ENCODE assay signal across 1 cellular context in genomic region chr11:85627998-85628770, GRCh38.
TF ChIP-seq lines count a peak whose summit lies in the region.

TMEM126B (plus strand) TSS chr11:85628593; CDS start chr11:85628608, 15 bp downstream.

TF ChIP-seq in HepG2, 621 proteins besides CTCF, POLR2A, EP300 and RAD21 (continued from another document and continues in another):
- TF ChIP-seq ZNF687 (CRISPR knock-in tag; IDR thresholded peaks at IDR 0.05): peak; percentile 77
- TF ChIP-seq CREM (IDR thresholded peaks at IDR 0.05): peak; percentile 49; the same call in 1 of the 2 replicates
- no peak for TF ChIP-seq CREM (CRISPR knock-in tag; IDR thresholded peaks at IDR 0.05)
- peak; percentile 80; the same call in 1 of the 2 replicates for TF ChIP-seq GATA4 (IDR thresholded peaks at IDR 0.05; ENCODE audit: borderline replicate concordance, low read depth)
- TF ChIP-seq HNRNPL (IDR thresholded peaks at IDR 0.05; ENCODE audit: low read depth, low read length): 0 out of 2 replicates have a peak, but pooled peaks have one; percentile 34
- TF ChIP-seq ZFX (CRISPR knock-in tag; IDR thresholded peaks at IDR 0.05; ENCODE audit: low read depth): peak; percentile 75; the same call in 1 of the 2 replicates
- TF ChIP-seq KDM5B (CRISPR knock-in tag; IDR thresholded peaks at IDR 0.05; ENCODE audit: borderline replicate concordance): peak; percentile 72; the same call in 1 of the 2 replicates
- TF ChIP-seq ZFP37 (CRISPR knock-in tag; IDR thresholded peaks at IDR 0.05; ENCODE audit: borderline replicate concordance): 0 out of 2 replicates have a peak, but pooled peaks have one; percentile 3
- peak; percentile 88 for TF ChIP-seq ARID4A (CRISPR knock-in tag; IDR thresholded peaks at IDR 0.05; ENCODE audit: borderline replicate concordance)
- no peak for TF ChIP-seq FOXO1 (CRISPR knock-in tag; IDR thresholded peaks at IDR 0.05)
- TF ChIP-seq THAP11 (CRISPR knock-in tag; IDR thresholded peaks at IDR 0.05): peak; percentile 86
- TF ChIP-seq ZNF782 (CRISPR knock-in tag; IDR thresholded peaks at IDR 0.05; ENCODE audit: borderline replicate concordance): peak; percentile 72; the same call in 1 of the 2 replicates
- 0 out of 2 replicates have a peak, but pooled peaks have one; percentile 29 for TF ChIP-seq ZNF34 (CRISPR knock-in tag; IDR thresholded peaks at IDR 0.05; ENCODE audit: borderline replicate concordance)
- peak; percentile 92; the same call in 2 of the 3 replicates for TF ChIP-seq MXI1 (IDR thresholded peaks at IDR 0.05; ENCODE audit: borderline replicate concordance, low read depth, low read length)
- TF ChIP-seq PAX8 (CRISPR knock-in tag; IDR thresholded peaks at IDR 0.05; ENCODE audit: borderline replicate concordance): peak; percentile 59; the same call in 1 of the 2 replicates
- TF ChIP-seq ZNF274 (CRISPR knock-in tag; IDR thresholded peaks at IDR 0.05): peak; percentile 41; the same call in 1 of the 2 replicates
- TF ChIP-seq MYPOP (CRISPR knock-in tag; IDR thresholded peaks at IDR 0.05): peak; percentile 88
- TF ChIP-seq GMEB1 (CRISPR knock-in tag; IDR thresholded peaks at IDR 0.05; ENCODE audit: borderline replicate concordance): 0 out of 2 replicates have a peak, but pooled peaks have one; percentile 64
- TF ChIP-seq CENPT (CRISPR knock-in tag; IDR thresholded peaks at IDR 0.05; ENCODE audit: low read depth): no peak
- TF ChIP-seq MAF1 (CRISPR knock-in tag; IDR thresholded peaks at IDR 0.05; ENCODE audit: borderline replicate concordance): no peak
- TF ChIP-seq ZNF572 (CRISPR knock-in tag; IDR thresholded peaks at IDR 0.05): no peak
- peak; percentile 80; the same call in 1 of the 2 replicates for TF ChIP-seq THAP7 (CRISPR knock-in tag; IDR thresholded peaks at IDR 0.05)
- TF ChIP-seq RFXAP (CRISPR knock-in tag; IDR thresholded peaks at IDR 0.05; ENCODE audit: borderline replicate concordance): peak; percentile 65; the same call in 1 of the 2 replicates
- no peak for TF ChIP-seq SP140L (CRISPR knock-in tag; IDR thresholded peaks at IDR 0.05; ENCODE audit: borderline replicate concordance)
- TF ChIP-seq NFKBIZ (CRISPR knock-in tag; IDR thresholded peaks at IDR 0.05): 0 out of 2 replicates have a peak, but pooled peaks have one; percentile 51
- TF ChIP-seq HDAC1 (CRISPR knock-in tag; IDR thresholded peaks at IDR 0.05): peak; percentile 89
- TF ChIP-seq ZNF646 (CRISPR knock-in tag; IDR thresholded peaks at IDR 0.05): no peak
- peak; percentile 47 for TF ChIP-seq MED1 (CRISPR knock-in tag; IDR thresholded peaks at IDR 0.05)
- no peak; the same call in 1 of the 2 replicates for TF ChIP-seq PRDM10 (CRISPR knock-in tag; IDR thresholded peaks at IDR 0.05; ENCODE audit: low read depth)
